Comparison of ENCODE assay signal across 11 cellular contexts in the genomic region with DNA sequence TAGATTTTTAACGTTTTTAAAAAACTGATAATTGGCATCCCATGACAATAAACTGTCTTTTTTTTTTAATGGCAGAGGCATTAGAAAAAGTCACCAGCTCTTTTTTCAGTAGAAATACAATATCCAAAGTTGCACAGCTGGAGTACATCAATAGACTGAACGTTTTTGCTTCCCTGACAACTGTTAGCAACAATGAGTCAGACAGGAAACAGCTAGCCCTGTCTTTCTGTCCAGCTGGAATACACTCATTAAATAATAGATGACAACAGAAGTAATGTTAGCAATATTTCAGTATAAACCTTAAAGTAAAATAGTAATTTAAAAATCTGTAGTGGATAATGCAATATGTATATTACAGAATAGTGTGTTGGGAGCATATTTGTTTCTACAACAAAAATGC.
A peak's percentile ranks its signal among the peaks of the same experiment; 100 is the strongest.
DNase-seq lines count a peak whose midpoint lies in the region; ATAC-seq and TF ChIP-seq lines count a peak whose summit lies in the region.
"Had no signal": no experiment of that assay in that cellular context is flagged by ENCODE, and none has a peak within 500 bp of the region (broad histone marks: within the 10 kb centered on the region; RNA-seq: fewer than 3 reads in every experiment).

No MANE protein-coding gene starts in this region.

- peaks cover 29% of the 10 kb centered on the region for H3K4me1 Mint-ChIP-seq in osteocyte (ENCODE audit: unreplicated experiment)

- H3K36me3 Mint-ChIP-seq in osteocyte (ENCODE audit: unreplicated experiment): no peaks in the 10 kb centered on the region

- ATAC-seq in GM19351 (IDR thresholded peaks at IDR 0.05; ENCODE audit: unreplicated experiment): no peak

- TF ChIP-seq CTCF in osteocyte (IDR thresholded peaks at IDR 0.05): no peak

- no peak overlapping the region for H3K4me3 ChIP-seq in H7 (ENCODE audit: insufficient read depth, low read depth, low read length)

- H3K9me3 Mint-ChIP-seq in osteocyte (ENCODE audit: unreplicated experiment): no peaks in the 10 kb centered on the region
- H3K9me3 Mint-ChIP-seq: neural crest cell; T-helper 2 cell treated with Interferon-gamma antibody and Interleukin-4, amounts not matched to agents 5 μg/mL and 100 μg/mL, for 36 hours had no signal

- H3K36me3 ChIP-seq in H7 (replicated peaks; ENCODE audit: control insufficient read depth, insufficient read depth, low read length): no peaks in the 10 kb centered on the region

- H3K27me3 ChIP-seq in H7 (ENCODE audit: control insufficient read depth, insufficient read depth, low read length): no peaks in the 10 kb centered on the region

- peaks cover 10% of the 10 kb centered on the region for H3K27me3 Mint-ChIP-seq in osteocyte (ENCODE audit: unreplicated experiment)

- peak overlapping the region; percentile 96 for H3K27ac Mint-ChIP-seq in osteocyte (ENCODE audit: unreplicated experiment)
- H3K27ac Mint-ChIP-seq: T-helper 2 cell treated with Interferon-gamma antibody and Interleukin-4, amounts not matched to agents 5 μg/mL and 100 μg/mL, for 36 hours had no signal

- DNase-seq in COLO829 (ENCODE audit: low spot score) (peak; percentile 19), RPMI7951 (ENCODE audit: low read depth) (peak; percentile 88), fibroblast of peridontal ligament (ENCODE audit: extremely low read depth) (peak; percentile 87), osteocyte (ENCODE audit: extremely low spot score, unreplicated experiment) (no peak), H7 (no peak)
- DNase-seq in stimulated activated CD4-positive, alpha-beta T cell treated with anti-CD3 and anti-CD28 coated beads, Interleukin-12 subunit alpha, Interleukin-12 subunit beta, amount 100 ng/mL, for 4 hours: no peak
- DNase-seq in stimulated activated CD4-positive, alpha-beta T cell treated with anti-CD3 and anti-CD28 coated beads, Interleukin-4, amount 100 ng/mL, for 1 hour: no peak
- DNase-seq: DND-41 had no signal

- no peak overlapping the region for H3K4me3 Mint-ChIP-seq in osteocyte (ENCODE audit: unreplicated experiment)
- H3K4me3 Mint-ChIP-seq: neural crest cell; T-helper 2 cell treated with Interferon-gamma antibody and Interleukin-4, amounts not matched to agents 5 μg/mL and 100 μg/mL, for 36 hours had no signal

Comparison
In these comparisons a context has a peak if more than half of its experiments do, and no peak if none do; other contexts are left out.
1. DNase-seq: peak in COLO829 (single experiment), RPMI7951 (single experiment) and fibroblast of peridontal ligament (single experiment); none in osteocyte (single experiment), H7 (single experiment), stimulated activated CD4-positive, alpha-beta T cell treated with anti-CD3 and anti-CD28 coated beads, Interleukin-12 subunit alpha, Interleukin-12 subunit beta, amount 100 ng/mL, for 4 hours (single experiment) and stimulated activated CD4-positive, alpha-beta T cell treated with anti-CD3 and anti-CD28 coated beads, Interleukin-4, amount 100 ng/mL, for 1 hour (single experiment).